20 cellular contexts compared by ENCODE assay signal in genomic region chr13:34165158-34165557, GRCh38.
"Had no signal": no experiment of that assay in that cellular context is flagged by ENCODE, and none has a peak within 500 bp of the region (broad histone marks: within the 10 kb centered on the region; RNA-seq: fewer than 3 reads in every experiment).

No MANE protein-coding gene starts in this region.

- ATAC-seq: heart right ventricle; left colon; left lung; lower lobe of right lung; natural killer cell; right cardiac atrium; sciatic nerve; stimulated activated effector memory CD8-positive, alpha-beta T cell treated with anti-CD3 and anti-CD28 coated beads, Interleukin-12 subunit alpha, Interleukin-12 subunit beta, amount 100 ng/mL, for 72 hours had no signal

- H3K9me3 ChIP-seq: heart right ventricle, left lung, lower lobe of right lung, ovary, spleen, tibial nerve, uterus had no signal

- H3K27me3 ChIP-seq: heart right ventricle, hepatocyte, left lung, ovary, spleen, tibial nerve, uterus had no signal

- H3K4me1 ChIP-seq: lower lobe of right lung, spleen had no signal

- H3K4me3 ChIP-seq: heart right ventricle, hepatocyte, left lung, lower lobe of right lung, ovary, spleen, tibial nerve, uterus had no signal

- FAIRE-seq: small intestine had no signal

- DNase-seq: heart right ventricle; left colon; left lung; lower lobe of right lung; mesenchymal stem cell; naive B cell; natural killer cell; nephron progenitor cell; ovary; retina; right cardiac atrium; small intestine; spleen; stimulated activated CD4-positive, alpha-beta T cell treated with anti-CD3 and anti-CD28 coated beads, Interleukin-4, amount 100 ng/mL, for 24 hours; stimulated activated naive CD4-positive, alpha-beta T cell; uterus had no signal

- H3K27ac ChIP-seq: heart right ventricle, hepatocyte, left lung, lower lobe of right lung, ovary, spleen, tibial nerve, uterus had no signal

- H3K36me3 ChIP-seq: heart right ventricle, left lung, lower lobe of right lung, ovary, spleen, tibial nerve, uterus had no signal
